ENCODE assay signal across 15 cellular contexts in the genomic region with DNA sequence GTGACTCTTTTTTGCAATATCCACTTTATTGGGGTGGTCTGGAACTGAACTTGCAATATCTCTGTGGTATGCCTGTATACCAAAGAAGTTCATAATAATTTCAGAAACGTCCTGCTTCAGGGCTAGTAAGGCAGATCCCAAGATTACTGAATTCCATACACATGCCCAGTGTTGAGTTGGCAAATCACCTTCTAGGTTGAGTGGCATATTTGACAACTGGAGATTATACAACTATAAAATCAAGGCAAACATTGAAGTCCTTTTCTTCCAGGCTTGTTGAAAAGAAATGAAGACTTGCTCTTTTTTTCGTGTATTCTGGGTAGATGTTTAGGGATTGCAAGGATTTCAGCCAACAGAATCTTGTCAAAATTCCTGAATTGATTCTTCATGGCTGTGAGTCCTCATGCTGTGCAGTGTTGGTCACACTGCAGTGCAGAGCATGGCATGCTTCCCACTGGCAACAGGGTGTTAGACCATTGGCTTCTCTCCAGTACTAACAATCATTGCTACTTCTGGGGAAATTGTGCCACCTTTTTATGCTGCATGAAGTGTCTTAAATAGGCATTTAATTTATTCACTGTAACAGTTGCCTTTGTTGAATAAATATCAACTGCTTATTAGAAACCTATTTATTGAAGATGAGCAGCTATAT.
DNase-seq lines count a peak whose midpoint lies in the region; ATAC-seq and TF ChIP-seq lines count a peak whose summit lies in the region.
"Had no signal": no experiment of that assay in that cellular context is flagged by ENCODE, and none has a peak within 500 bp of the region (broad histone marks: within the 10 kb centered on the region; RNA-seq: fewer than 3 reads in every experiment).

No MANE protein-coding gene starts in this region.

- no peak overlapping the region for H3K18ac ChIP-seq in neuronal stem cell (ENCODE audit: low read length)

- H4K8ac ChIP-seq in neuronal stem cell (ENCODE audit: low read depth, low read length) = no peak overlapping the region

- ATAC-seq in gastrocnemius medialis = no peak
- ATAC-seq in GM18502 (IDR thresholded peaks at IDR 0.05; ENCODE audit: poor library complexity, unreplicated experiment) = no peak
- ATAC-seq: CD8-positive, alpha-beta T cell; esophagus mucosa; K562 had no signal

- peak; percentile 10 for DNase-seq in EL
- DNase-seq in NCI-H2081 treated with DMSO at 0.1 percent for 48 hours (lab: John Stamatoyannopoulos, UW) = peak; percentile 74
- peak; percentile 4 for DNase-seq in cerebellar cortex (ENCODE audit: low spot score)
- peak; percentile 56 for DNase-seq in mucosa of gallbladder (ENCODE audit: low spot score)
- no peak for DNase-seq in gastrocnemius medialis
- no peak for DNase-seq in neuronal stem cell (ENCODE audit: low spot score)
- no peak for DNase-seq in islet precursor cell
- DNase-seq: activated effector memory CD4-positive, alpha-beta T cell treated with Interleukin-2 at 50 U/mL for 16 hours; CD8-positive, alpha-beta T cell; NCI-H2107; OCI-M1; sigmoid colon had no signal

- no peak overlapping the region for H3K4ac ChIP-seq in neuronal stem cell (ENCODE audit: low read length)

- in situ Hi-C loops in gastrocnemius medialis (cut with MboI; ENCODE audit: low sequenced_read_pairs in 4 of 4) = no loop called here

- no peaks in the 10 kb centered on the region for H3K9me3 ChIP-seq in gastrocnemius medialis
- H3K9me3 ChIP-seq in neuronal stem cell (replicated peaks in 1 of 2; ENCODE audit: control insufficient read depth in 2 of 2, insufficient read depth in 1 of 2, low read depth in 1 of 2, low read length in 2 of 2) = peaks cover 0 to 2% of the 10 kb centered on the region in 2 donors
- H3K9me3 ChIP-seq: sigmoid colon had no signal

- H2BK5ac ChIP-seq in neuronal stem cell (ENCODE audit: low read length) = no peak overlapping the region

- no peaks in the 10 kb centered on the region for H3K4me1 ChIP-seq in gastrocnemius medialis
- peaks cover 2% of the 10 kb centered on the region in 2 donors for H3K4me1 ChIP-seq in neuronal stem cell (ENCODE audit: control insufficient read depth in 2 of 2, insufficient read depth in 1 of 2, low read depth in 1 of 2, low read length in 2 of 2)

- WGBS in neuronal stem cell (ENCODE audit: extremely low coverage in 2 of 2, insufficient read length in 2 of 2, insufficient replicate concordance in 1 of 2), 2 donors = no CpG with 5 or more reads among the region's 2 CpGs

- H2BK15ac ChIP-seq in neuronal stem cell (ENCODE audit: low read length) = no peak overlapping the region

- no peak for TF ChIP-seq CTCF in gastrocnemius medialis (IDR thresholded peaks at IDR 0.05 in 4 of 5, conservative IDR thresholded peaks at IDR 0.05 in 1 of 5)

- no peak overlapping the region for H3K14ac ChIP-seq in neuronal stem cell (ENCODE audit: low read length)

- H2BK12ac ChIP-seq in neuronal stem cell (ENCODE audit: low read length) = no peak overlapping the region

- no peak overlapping the region for H2AFZ ChIP-seq in neuronal stem cell (ENCODE audit: low read length)

- intact Hi-C loops in gastrocnemius medialis (cut with DNase I; ENCODE audit: low total_unique reads) = no loop called here

- H3K23ac ChIP-seq in neuronal stem cell (ENCODE audit: low read depth, low read length, poor library complexity) = no peak overlapping the region

- H3K36me3 ChIP-seq in gastrocnemius medialis (no peaks in the 10 kb centered on the region), neuronal stem cell (replicated peaks in 1 of 2; ENCODE audit: control insufficient read depth in 2 of 2, insufficient read depth in 2 of 2, low read length in 2 of 2) (no peaks in the 10 kb centered on the region)
- H3K36me3 ChIP-seq: sigmoid colon had no signal

- H4K91ac ChIP-seq in neuronal stem cell (ENCODE audit: low read depth, low read length, poor library complexity) = no peak overlapping the region

- H3K27ac ChIP-seq in gastrocnemius medialis (no peak overlapping the region), neuronal stem cell (replicated peaks; ENCODE audit: low read length) (no peak overlapping the region)
- H3K27ac ChIP-seq: sigmoid colon had no signal

- no peak overlapping the region for H2BK120ac ChIP-seq in neuronal stem cell (ENCODE audit: low read depth, low read length)

- no peak overlapping the region for H2AK5ac ChIP-seq in neuronal stem cell (ENCODE audit: low read depth, low read length)

- no peak overlapping the region for H3K9ac ChIP-seq in neuronal stem cell (ENCODE audit: low read depth, low read length, poor library complexity)

- no peak for TF ChIP-seq POLR2A in gastrocnemius medialis (IDR thresholded peaks at IDR 0.05)

- no peaks in the 10 kb centered on the region for H3K79me1 ChIP-seq in neuronal stem cell (ENCODE audit: low read depth, low read length)

- H3K27me3 ChIP-seq in gastrocnemius medialis (no peaks in the 10 kb centered on the region), neuronal stem cell (ENCODE audit: control insufficient read depth in 3 of 3, insufficient read depth in 3 of 3, low read depth in 1 of 3, low read length in 3 of 3) (no peaks in the 10 kb centered on the region)
- H3K27me3 ChIP-seq: sigmoid colon had no signal

- no peak overlapping the region for H3K4me2 ChIP-seq in neuronal stem cell (ENCODE audit: insufficient read depth, low read length, poor library complexity, severe bottlenecking)

- H3K4me3 ChIP-seq in gastrocnemius medialis = no peak overlapping the region
- H3K4me3 ChIP-seq in neuronal stem cell (ENCODE audit: low read length in 2 of 2) = no peak overlapping the region
- H3K4me3 ChIP-seq: K562, sigmoid colon had no signal

Comparison
In these comparisons a context has a peak if more than half of its experiments do, and no peak if none do; other contexts are left out.
1. DNase-seq: peak in EL (single experiment), NCI-H2081 treated with DMSO at 0.1 percent for 48 hours (single experiment), cerebellar cortex (single experiment) and mucosa of gallbladder (single experiment); none in gastrocnemius medialis (0 of 2), neuronal stem cell (single experiment) and islet precursor cell (single experiment).